Comparison of ENCODE assay signal across 9 cellular contexts in the genomic region with DNA sequence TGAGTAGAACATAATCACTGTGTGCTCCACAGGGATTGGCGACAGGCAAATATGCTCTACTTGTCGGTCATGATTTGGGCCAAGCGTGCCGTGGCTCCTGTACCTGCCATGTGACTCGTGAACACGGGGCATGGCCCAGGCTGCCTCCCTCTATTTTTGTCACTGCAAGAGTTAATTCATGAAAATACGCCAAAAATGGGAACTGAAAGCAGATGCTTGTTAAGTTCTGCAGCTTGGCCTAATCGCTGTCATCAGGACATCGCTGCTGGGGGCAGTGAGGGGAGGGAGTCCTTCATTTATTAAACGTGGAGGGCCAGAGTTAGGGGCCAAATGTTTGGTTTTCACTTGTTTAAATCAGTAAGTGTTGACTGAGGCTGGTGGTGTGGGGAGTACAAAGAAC.
DNase-seq lines count a peak whose midpoint lies in the region; ATAC-seq lines count a peak whose summit lies in the region.
"Had no signal": no experiment of that assay in that cellular context is flagged by ENCODE, and none has a peak within 500 bp of the region (broad histone marks: within the 10 kb centered on the region; RNA-seq: fewer than 3 reads in every experiment).

No MANE protein-coding gene starts in this region.

- ATAC-seq in HG02571 (IDR thresholded peaks at IDR 0.05; ENCODE audit: unreplicated experiment) = peak; percentile 43
- ATAC-seq: left ventricle myocardium superior had no signal

- no peak overlapping the region for H3K4me3 ChIP-seq in H7 (ENCODE audit: insufficient read depth, low read depth, low read length)

- DNase-seq in NCI-H1694 (lab: John Stamatoyannopoulos, UW) = peak; percentile 38
- no peak for DNase-seq in NCI-H1694 treated with DMSO at 0.1 percent for 48 hours (lab: John Stamatoyannopoulos, UW)
- peak; percentile 52 for DNase-seq in KBM-7
- peak; percentile 38 for DNase-seq in retina
- no peak for DNase-seq in hepatic stellate cell (ENCODE audit: low spot score)
- no peak for DNase-seq in H7
- DNase-seq in NCI-H2196 treated with DMSO at 0.1 percent for 48 hours (lab: John Stamatoyannopoulos, UW; ENCODE audit: unreplicated experiment) = no peak
- DNase-seq: left ventricle myocardium superior had no signal

- no peaks in the 10 kb centered on the region for H3K27me3 ChIP-seq in H7 (ENCODE audit: control insufficient read depth, insufficient read depth, low read length)

- H3K36me3 ChIP-seq in H7 (replicated peaks; ENCODE audit: control insufficient read depth, insufficient read depth, low read length) = no peaks in the 10 kb centered on the region

- in situ Hi-C loops in KBM-7 (cut with MboI; ENCODE audit: low pct_unique_long_range_greater_than_20kb, low sequenced_read_pairs) = loop anchor here (25.0 kb wide), 1 partner anchor 171 kb away; the partner anchor contains the start of gene BCL2

Comparison
In these comparisons a context has a peak if more than half of its experiments do, and no peak if none do; other contexts are left out.
1. DNase-seq: peak in NCI-H1694 (single experiment), KBM-7 (single experiment) and retina (single experiment); none in NCI-H1694 treated with DMSO at 0.1 percent for 48 hours (single experiment), hepatic stellate cell (single experiment), H7 (single experiment) and NCI-H2196 treated with DMSO at 0.1 percent for 48 hours (single experiment).